ENCODE assay signal across 32 cellular contexts in the genomic region with DNA sequence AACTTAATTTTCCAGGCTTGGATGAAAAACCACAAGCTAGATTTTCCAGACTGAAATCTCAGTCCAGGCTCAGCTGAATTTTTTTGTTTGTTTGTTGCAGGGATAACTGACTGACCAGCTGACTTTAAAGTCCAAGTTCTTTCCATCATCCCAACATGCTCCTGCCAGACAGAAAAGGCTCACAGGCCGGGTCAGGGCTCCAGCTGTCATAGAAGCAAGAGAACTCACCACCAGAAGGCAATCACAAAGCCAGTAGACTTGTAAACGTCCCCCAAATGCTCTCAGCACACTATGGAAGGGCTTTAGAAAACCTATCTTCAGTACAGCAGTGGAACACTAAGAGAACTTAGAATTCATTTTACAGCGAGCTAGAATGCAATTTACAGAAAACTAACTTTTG. TPM values are rescaled to one million over a fixed set of nuclear protein-coding genes. Genes with fewer than 3 reads are reported as not detected.
"Had no signal": no experiment of that assay in that cellular context is flagged by ENCODE, and none has a peak within 500 bp of the region (broad histone marks: within the 10 kb centered on the region; RNA-seq: fewer than 3 reads in every experiment).

No MANE protein-coding gene starts in this region.

- H3K36me3 ChIP-seq: neutrophil, pancreas, prostate gland, right atrium auricular region, right lobe of liver, sigmoid colon, spleen, suprapubic skin, tibial artery, transverse colon, upper lobe of right lung, vagina had no signal

- ATAC-seq: naive thymus-derived CD8-positive, alpha-beta T cell; natural killer cell treated with Interleukin-12 subunit alpha and Interleukin-12 subunit beta and Interleukin-15 and Interleukin-18, amount 100 ng/mL, for 72 hours; pancreas; right lobe of liver; stimulated activated memory B cell treated with anti-CD40 and anti-IgM and Interleukin-4, amounts not matched to agents 10 μg/mL and 1 μg/mL and 100 μg/mL, for 72 hours; stimulated activated naive CD8-positive, alpha-beta T cell treated with anti-CD3 and anti-CD28 coated beads, Interleukin-15, amount 100 ng/mL, for 72 hours; stimulated activated naive CD8-positive, alpha-beta T cell treated with anti-CD3 and anti-CD28 coated beads, Interleukin-15, Interleukin-2, amounts not matched to agents 100 U/mL and 50 U/mL, for 24 hours; upper lobe of right lung had no signal

- H3K9me3 ChIP-seq: neutrophil, pancreas, prostate gland, right atrium auricular region, right lobe of liver, sigmoid colon, suprapubic skin, testis, tibial artery, transverse colon, upper lobe of right lung, vagina had no signal

- H3K4me2 ChIP-seq: smooth muscle cell had no signal

- H3K4me3 ChIP-seq: pancreas, prostate gland, right atrium auricular region, right lobe of liver, sigmoid colon, skin epidermis, smooth muscle cell, spleen, suprapubic skin, testis, tibial artery, transverse colon, upper lobe of right lung, vagina had no signal

- H3K36me3 Mint-ChIP-seq: naive thymus-derived CD8-positive, alpha-beta T cell; natural killer cell treated with Interleukin-12 subunit alpha and Interleukin-12 subunit beta and Interleukin-15 and Interleukin-18, amount 100 ng/mL, for 72 hours; stimulated activated memory B cell treated with anti-CD40 and anti-IgM and Interleukin-4, amounts not matched to agents 10 μg/mL and 1 μg/mL and 100 μg/mL, for 72 hours had no signal

- DNase-seq: naive thymus-derived CD8-positive, alpha-beta T cell; nephron progenitor cell; nucleus accumbens; pancreas; retina; right lobe of liver; sigmoid colon; spleen; stimulated activated CD4-positive, alpha-beta T cell treated with anti-CD3 and anti-CD28 coated beads, Interleukin-12 subunit alpha, Interleukin-12 subunit beta, amount 100 ng/mL, for 4 hours; stimulated activated CD4-positive, alpha-beta T cell treated with anti-CD3 and anti-CD28 coated beads, Interleukin-1b, Interleukin-23, amount 100 ng/mL, for 48 hours; stimulated activated CD4-positive, alpha-beta T cell treated with anti-CD3 and anti-CD28 coated beads, Interleukin-4, amount 100 ng/mL, for 1 hour; stimulated activated CD4-positive, alpha-beta T cell treated with anti-CD3 and anti-CD28 coated beads, Interleukin-4, amount 100 ng/mL, for 4 hours; stimulated activated CD8-positive, alpha-beta memory T cell treated with anti-CD3 and anti-CD28 coated beads, Interleukin-4, amount 100 ng/mL, for 48 hours; stimulated activated naive CD4-positive, alpha-beta T cell; stimulated activated naive CD8-positive, alpha-beta T cell treated with anti-CD3 and anti-CD28 coated beads, Interleukin-15, amount 100 ng/mL, for 72 hours; stimulated activated naive CD8-positive, alpha-beta T cell treated with anti-CD3 and anti-CD28 coated beads, Interleukin-15, Interleukin-2, amounts not matched to agents 100 U/mL and 50 U/mL, for 24 hours; substantia nigra; testis; tibial artery; transverse colon; upper lobe of right lung had no signal

- H3K4me1 ChIP-seq: pancreas, prostate gland, right atrium auricular region, right lobe of liver, sigmoid colon, spleen, suprapubic skin, testis, tibial artery, transverse colon, upper lobe of right lung, vagina had no signal

- H3K9me3 Mint-ChIP-seq: nephron progenitor cell; neural crest cell; stimulated activated memory B cell treated with anti-CD40 and anti-IgM and Interleukin-4, amounts not matched to agents 10 μg/mL and 1 μg/mL and 100 μg/mL, for 72 hours; type B pancreatic cell had no signal

- H3K27ac ChIP-seq: neutrophil, pancreas, prostate gland, right atrium auricular region, right lobe of liver, sigmoid colon, skin epidermis, spleen, suprapubic skin, testis, tibial artery, transverse colon, upper lobe of right lung, vagina had no signal

- H3K27ac Mint-ChIP-seq: naive thymus-derived CD8-positive, alpha-beta T cell; natural killer cell treated with Interleukin-12 subunit alpha and Interleukin-12 subunit beta and Interleukin-15 and Interleukin-18, amount 100 ng/mL, for 72 hours; nephron progenitor cell; stimulated activated memory B cell treated with anti-CD40 and anti-IgM and Interleukin-4, amounts not matched to agents 10 μg/mL and 1 μg/mL and 100 μg/mL, for 72 hours; stimulated activated naive CD8-positive, alpha-beta T cell treated with anti-CD3 and anti-CD28 coated beads, Interleukin-15, amount 100 ng/mL, for 72 hours; type B pancreatic cell had no signal

- H3K4me3 Mint-ChIP-seq: naive thymus-derived CD8-positive, alpha-beta T cell; natural killer cell treated with Interleukin-12 subunit alpha and Interleukin-12 subunit beta and Interleukin-15 and Interleukin-18, amount 100 ng/mL, for 72 hours; nephron progenitor cell; neural crest cell; stimulated activated memory B cell treated with anti-CD40 and anti-IgM and Interleukin-4, amounts not matched to agents 10 μg/mL and 1 μg/mL and 100 μg/mL, for 72 hours; stimulated activated naive CD8-positive, alpha-beta T cell treated with anti-CD3 and anti-CD28 coated beads, Interleukin-15, amount 100 ng/mL, for 72 hours; type B pancreatic cell had no signal

- H3K4me1 Mint-ChIP-seq: naive thymus-derived CD8-positive, alpha-beta T cell; nephron progenitor cell; stimulated activated memory B cell treated with anti-CD40 and anti-IgM and Interleukin-4, amounts not matched to agents 10 μg/mL and 1 μg/mL and 100 μg/mL, for 72 hours; stimulated activated naive CD8-positive, alpha-beta T cell treated with anti-CD3 and anti-CD28 coated beads, Interleukin-15, amount 100 ng/mL, for 72 hours had no signal

- H3K27me3 Mint-ChIP-seq: natural killer cell treated with Interleukin-12 subunit alpha and Interleukin-12 subunit beta and Interleukin-15 and Interleukin-18, amount 100 ng/mL, for 72 hours; stimulated activated memory B cell treated with anti-CD40 and anti-IgM and Interleukin-4, amounts not matched to agents 10 μg/mL and 1 μg/mL and 100 μg/mL, for 72 hours; stimulated activated naive CD8-positive, alpha-beta T cell treated with anti-CD3 and anti-CD28 coated beads, Interleukin-15, amount 100 ng/mL, for 72 hours had no signal

- H3K27me3 ChIP-seq: neutrophil, pancreas, right atrium auricular region, right lobe of liver, sigmoid colon, spleen, suprapubic skin, testis, tibial artery, transverse colon, upper lobe of right lung, vagina had no signal

RNA-seq across cellular contexts. Expression of a gene that starts 25.5 kb away (rescaled TPM):
- total RNA-seq: naive thymus-derived CD8-positive, alpha-beta T cell; natural killer cell treated with Interleukin-12 subunit alpha and Interleukin-12 subunit beta and Interleukin-15 and Interleukin-18, amount 100 ng/mL, for 72 hours had no signal
- polyA plus RNA-seq: naive thymus-derived CD8-positive, alpha-beta T cell; smooth muscle cell had no signal
